In the genomic region with DNA sequence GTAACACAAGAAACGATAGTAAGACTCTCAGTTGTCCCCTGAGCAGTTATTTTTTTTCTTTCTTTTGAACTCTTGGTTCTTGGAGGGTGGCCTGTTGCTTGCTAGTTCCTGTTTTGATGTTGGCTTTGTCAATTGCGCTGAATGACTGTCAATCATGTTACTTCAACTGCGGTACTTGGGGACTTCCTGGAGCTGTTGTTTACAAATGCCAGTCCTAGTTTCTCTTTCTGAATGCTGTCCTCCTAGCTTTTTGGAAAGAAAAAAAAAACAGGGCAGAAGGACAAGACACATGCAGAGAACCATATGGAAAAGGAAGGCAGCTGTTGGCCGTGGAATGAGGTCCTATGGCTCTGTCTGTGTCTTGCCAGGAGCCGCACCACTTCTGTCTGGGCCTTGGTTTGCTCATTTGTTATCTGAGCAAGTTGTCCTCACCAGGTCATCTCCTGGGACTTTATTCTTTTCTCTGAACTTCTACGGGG, we compare ENCODE assay signal across 8 cellular contexts. TPM values are rescaled to one million over a fixed set of nuclear protein-coding genes. Genes with fewer than 3 reads are reported as not detected.
DNase-seq lines count a peak whose midpoint lies in the region; ATAC-seq and TF ChIP-seq lines count a peak whose summit lies in the region.

No MANE protein-coding gene starts in this region.

- intact Hi-C loops in lower lobe of right lung (cut with DNase I) (no loop called here), uterus (cut with DNase I; ENCODE audit: low total_unique reads) (no loop called here), ovary (cut with DNase I) (no loop called here)

- TF ChIP-seq POLR2A in uterus (IDR thresholded peaks at IDR 0.05) = no peak
- no peak for TF ChIP-seq POLR2A in ovary (IDR thresholded peaks at IDR 0.05)

- WGBS in ovary, 3 donors = 66 to 74% (median 73%) methylated on average over 6 of the region's 6 CpGs

- peak overlapping the region; percentile 91 for H3K27ac ChIP-seq in lower lobe of right lung
- H3K27ac ChIP-seq in uterus = peak overlapping the region; percentile 67 to 74
- H3K27ac ChIP-seq in ovary = no peak overlapping the region

- H3K4me3 ChIP-seq in adipocyte (ENCODE audit: low read length) (peak overlapping the region; percentile 64), lower lobe of right lung (peak overlapping the region; percentile 33), uterus (no peak overlapping the region), ovary (no peak overlapping the region)

- peak overlapping the region; percentile 88 for H3K9ac ChIP-seq in adipocyte (ENCODE audit: low read length)

- TF ChIP-seq EP300 in ovary (IDR thresholded peaks at IDR 0.05) = no peak

- no peaks in the 10 kb centered on the region for H3K9me3 ChIP-seq in adipocyte (ENCODE audit: control insufficient read depth, low read length)
- H3K9me3 ChIP-seq in lower lobe of right lung = no peaks in the 10 kb centered on the region
- no peaks in the 10 kb centered on the region for H3K9me3 ChIP-seq in uterus
- no peaks in the 10 kb centered on the region for H3K9me3 ChIP-seq in ovary

- H3K4me1 ChIP-seq in adipocyte (ENCODE audit: control insufficient read depth, insufficient read depth, low read length) (peaks cover 65% of the 10 kb centered on the region), lower lobe of right lung (peaks cover 77% of the 10 kb centered on the region), uterus (peaks cover 0 to 7% of the 10 kb centered on the region in 2 donors), ovary (ENCODE audit: insufficient read depth) (peaks cover 3% of the 10 kb centered on the region)

- H3K36me3 ChIP-seq in adipocyte (ENCODE audit: control insufficient read depth, insufficient read depth, low read length, severe bottlenecking) = no peaks in the 10 kb centered on the region
- H3K36me3 ChIP-seq in lower lobe of right lung = no peaks in the 10 kb centered on the region
- H3K36me3 ChIP-seq in uterus = no peaks in the 10 kb centered on the region
- H3K36me3 ChIP-seq in ovary = no peaks in the 10 kb centered on the region

- no peaks in the 10 kb centered on the region for H3K27me3 ChIP-seq in adipocyte (replicated peaks; ENCODE audit: control insufficient read depth, insufficient read depth, low read length)
- H3K27me3 ChIP-seq in lower lobe of right lung (ENCODE audit: low read depth) = no peaks in the 10 kb centered on the region
- H3K27me3 ChIP-seq in uterus = no peaks in the 10 kb centered on the region
- H3K27me3 ChIP-seq in ovary = no peaks in the 10 kb centered on the region

- TF ChIP-seq CTCF in lower lobe of right lung (IDR thresholded peaks at IDR 0.05) (no peak), uterus (IDR thresholded peaks at IDR 0.05) (no peak), ovary (IDR thresholded peaks at IDR 0.05) (no peak)

- ATAC-seq in GM18520 (IDR thresholded peaks at IDR 0.05; ENCODE audit: unreplicated experiment) = peak; percentile 54
- peak; percentile 52 for ATAC-seq in HG02623 (IDR thresholded peaks at IDR 0.05; ENCODE audit: unreplicated experiment)
- ATAC-seq in lower lobe of right lung = peak; percentile 63 to 76

- peak; percentile 40 for DNase-seq in NCI-H446 treated with DMSO at 0.1 percent for 48 hours (lab: John Stamatoyannopoulos, UW)
- DNase-seq in adipocyte (ENCODE audit: low read depth) = no peak
- no peak for DNase-seq in lower lobe of right lung
- DNase-seq in uterus = no peak
- no peak for DNase-seq in ovary
- DNase-seq in NCI-H1105 treated with DMSO at 0.1 percent for 48 hours (lab: John Stamatoyannopoulos, UW) = no peak

RNA-seq across cellular contexts. Expression of gene PDCD4, which starts 7.0 kb away (rescaled TPM):
- total RNA-seq in lower lobe of right lung (74.2 TPM), uterus (100 to 1,000 TPM in 3 of 4 donors, 10 to 100 TPM in 1; 17.4 to 157 (median 138) TPM), ovary (100 to 1,000 TPM; 103 to 399 (median 185) TPM)
- 100 to 1,000 TPM; 136 to 209 TPM for polyA plus RNA-seq in ovary

RNA-seq across cellular contexts. Expression of gene BBIP1, which starts 54.3 kb away (rescaled TPM):
- 32.4 TPM for total RNA-seq in lower lobe of right lung
- total RNA-seq in uterus = 10 to 100 TPM in 3 of 4 donors, 1 to 10 TPM in 1; 10.0 to 36.4 (median 29.4) TPM
- 10 to 100 TPM; 23.0 to 40.5 (median 30.5) TPM for total RNA-seq in ovary
- polyA plus RNA-seq in ovary = 10 to 100 TPM; 22.0 to 30.5 TPM

RNA-seq across cellular contexts. Expression of gene SHOC2, which starts 54.7 kb away (rescaled TPM):
- total RNA-seq in lower lobe of right lung = 60.9 TPM
- total RNA-seq in uterus = 100 to 1,000 TPM in 2 of 4 donors, 10 to 100 TPM in 2; 21.3 to 114 (median 92.5) TPM
- total RNA-seq in ovary = 10 to 100 TPM; 34.1 to 91.2 (median 67.7) TPM
- polyA plus RNA-seq in ovary = 10 to 100 TPM; 19.4 to 33.8 TPM

Comparison
In these comparisons a context has a peak if more than half of its experiments do, and no peak if none do; other contexts are left out.
1. H3K4me3 ChIP-seq: peak in adipocyte (single experiment) and lower lobe of right lung (single experiment); none in uterus (0 of 2) and ovary (single experiment).
2. H3K27ac ChIP-seq: peak in lower lobe of right lung (single experiment) and uterus (2 of 2); none in ovary (0 of 2).
3. Peak in every context shown above with its lines, with median percentiles within 50 percentile points of each other: ATAC-seq.